1 cellular context compared by ENCODE assay signal in the genomic region with DNA sequence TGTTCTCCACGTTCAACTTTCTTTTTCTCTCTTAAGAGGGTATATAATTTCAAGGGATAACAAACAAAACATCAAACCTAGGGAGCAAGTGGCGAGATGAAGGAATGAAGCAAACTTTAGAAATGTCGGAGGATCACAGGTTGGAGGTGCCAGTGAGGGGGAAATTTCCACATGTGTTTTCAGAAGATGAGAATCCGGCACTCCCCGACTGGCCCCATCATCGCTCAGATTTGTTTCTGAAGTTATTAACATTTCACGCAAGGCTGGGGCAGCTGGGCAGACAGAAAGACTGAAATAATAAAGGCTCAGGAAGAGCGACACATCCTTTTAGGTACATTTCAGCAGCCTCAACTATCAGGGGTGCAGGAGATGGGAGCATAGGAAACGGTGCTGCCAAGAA.
TF ChIP-seq lines count a peak whose summit lies in the region.

No MANE protein-coding gene starts in this region.

TF ChIP-seq in IMR-90, 13 proteins besides CTCF, POLR2A, EP300 and RAD21:
- TF ChIP-seq, protein P1, sequence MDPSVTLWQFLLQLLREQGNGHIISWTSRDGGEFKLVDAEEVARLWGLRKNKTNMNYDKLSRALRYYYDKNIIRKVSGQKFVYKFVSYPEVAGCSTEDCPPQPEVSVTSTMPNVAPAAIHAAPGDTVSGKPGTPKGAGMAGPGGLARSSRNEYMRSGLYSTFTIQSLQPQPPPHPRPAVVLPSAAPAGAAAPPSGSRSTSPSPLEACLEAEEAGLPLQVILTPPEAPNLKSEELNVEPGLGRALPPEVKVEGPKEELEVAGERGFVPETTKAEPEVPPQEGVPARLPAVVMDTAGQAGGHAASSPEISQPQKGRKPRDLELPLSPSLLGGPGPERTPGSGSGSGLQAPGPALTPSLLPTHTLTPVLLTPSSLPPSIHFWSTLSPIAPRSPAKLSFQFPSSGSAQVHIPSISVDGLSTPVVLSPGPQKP (IDR thresholded peaks at IDR 0.05; ENCODE audit: borderline replicate concordance, low read depth, low read length): no peak
- TF ChIP-seq MAFK (IDR thresholded peaks at IDR 0.05; ENCODE audit: low read depth, low read length) (no peak), RFX5 (IDR thresholded peaks at IDR 0.05; ENCODE audit: low read depth, low read length) (no peak), MAZ (IDR thresholded peaks at IDR 0.05; ENCODE audit: borderline replicate concordance, low read depth, low read length) (no peak), CHD1 (IDR thresholded peaks at IDR 0.05; ENCODE audit: low read depth, low read length) (no peak), FOS (IDR thresholded peaks at IDR 0.05; ENCODE audit: low read depth, low read length) (no peak), SMC3 (IDR thresholded peaks at IDR 0.05; ENCODE audit: low read depth, low read length) (no peak), CEBPB (IDR thresholded peaks at IDR 0.05; ENCODE audit: low read depth, low read length) (no peak), BHLHE40 (IDR thresholded peaks at IDR 0.05; ENCODE audit: low read depth, low read length) (no peak), NFE2L2 (IDR thresholded peaks at IDR 0.05; ENCODE audit: low read depth, low read length) (no peak), MXI1 (IDR thresholded peaks at IDR 0.05; ENCODE audit: borderline replicate concordance, low read depth, low read length) (no peak), RCOR1 (IDR thresholded peaks at IDR 0.05; ENCODE audit: insufficient replicate concordance, low read length) (no peak)
- TF ChIP-seq, protein P2, sequence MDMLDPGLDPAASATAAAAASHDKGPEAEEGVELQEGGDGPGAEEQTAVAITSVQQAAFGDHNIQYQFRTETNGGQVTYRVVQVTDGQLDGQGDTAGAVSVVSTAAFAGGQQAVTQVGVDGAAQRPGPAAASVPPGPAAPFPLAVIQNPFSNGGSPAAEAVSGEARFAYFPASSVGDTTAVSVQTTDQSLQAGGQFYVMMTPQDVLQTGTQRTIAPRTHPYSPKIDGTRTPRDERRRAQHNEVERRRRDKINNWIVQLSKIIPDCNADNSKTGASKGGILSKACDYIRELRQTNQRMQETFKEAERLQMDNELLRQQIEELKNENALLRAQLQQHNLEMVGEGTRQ (IDR thresholded peaks at IDR 0.05; ENCODE audit: low read depth, low read length): no peak
